ENCODE assay signal across 20 cellular contexts in genomic region chr13:22189176-22190048, GRCh38.
DNase-seq lines count a peak whose midpoint lies in the region; ATAC-seq, FAIRE-seq and TF ChIP-seq lines count a peak whose summit lies in the region.
"Had no signal": no experiment of that assay in that cellular context is flagged by ENCODE, and none has a peak within 500 bp of the region (broad histone marks: within the 10 kb centered on the region; RNA-seq: fewer than 3 reads in every experiment).

No MANE protein-coding gene starts in this region.

- no peaks in the 10 kb centered on the region for H3K36me3 Mint-ChIP-seq in mesothelial cell of epicardium

- peak overlapping the region; percentile 57 for H3K27ac Mint-ChIP-seq in mesothelial cell of epicardium
- H3K27ac Mint-ChIP-seq: T-helper 2 cell treated with Interferon-gamma antibody and Interleukin-4, amounts not matched to agents 5 μg/mL and 100 μg/mL, for 36 hours had no signal

- no peaks in the 10 kb centered on the region for H3K27me3 Mint-ChIP-seq in mesothelial cell of epicardium (ENCODE audit: low read depth)
- H3K27me3 Mint-ChIP-seq: CD4-positive, CD25-positive, alpha-beta regulatory T cell had no signal

- TF ChIP-seq RAD21 in A549 (conservative IDR thresholded peaks at IDR 0.05 in 1 of 2, IDR thresholded peaks at IDR 0.05 in 1 of 2), result no peak

- DNase-seq in A549 (ENCODE audit: low read depth in 1 of 2, low spot score in 1 of 2) (no peak), DMS79 treated with DMSO at 0.1 percent for 48 hours (lab: John Stamatoyannopoulos, UW) (peak; percentile 72), MG63 (peak; percentile 11), mesothelial cell of epicardium (ENCODE audit: low spot score in 2 of 2, unreplicated experiment in 2 of 2) (no peak), SJCRH30 (no peak), lower lobe of right lung (no peak)
- DNase-seq: CD4-positive, CD25-positive, alpha-beta regulatory T cell; GDM1; KG1; NCI-H1105; NCI-H146; NCI-H2029 treated with DMSO at 0.1 percent for 48 hours; NK-92 treated with Interleukin-12 subunit alpha and Interleukin-12 subunit beta, amount 100 ng/mL, for 24 hours; SHP77 treated with DMSO at 0.1 percent for 48 hours; SK-N-SH had no signal

- CTCF ChIA-PET in A549 (lab: Yijun Ruan, JAX), result no interaction called here

- peaks cover 8% of the 10 kb centered on the region for H3K4me1 Mint-ChIP-seq in mesothelial cell of epicardium

- H3K4me3 ChIP-seq in A549, result no peak overlapping the region
- no peak overlapping the region for H3K4me3 ChIP-seq in MG63
- H3K4me3 ChIP-seq in SJCRH30, result no peak overlapping the region
- no peak overlapping the region for H3K4me3 ChIP-seq in lower lobe of right lung

- no peaks in the 10 kb centered on the region for H3K9me3 Mint-ChIP-seq in mesothelial cell of epicardium
- H3K9me3 Mint-ChIP-seq: T-helper 2 cell treated with Interferon-gamma antibody and Interleukin-4, amounts not matched to agents 5 μg/mL and 100 μg/mL, for 36 hours had no signal

- TF ChIP-seq POLR2A in A549 (IDR thresholded peaks at IDR 0.05; ENCODE audit: low read length), result no peak

- H3K27me3 ChIP-seq in MG63 (no peaks in the 10 kb centered on the region), SJCRH30 (no peaks in the 10 kb centered on the region), lower lobe of right lung (ENCODE audit: low read depth) (no peaks in the 10 kb centered on the region)

- intact Hi-C loops in lower lobe of right lung (cut with DNase I), result no loop called here

- POLR2A ChIA-PET in A549 (lab: Yijun Ruan, JAX), result no interaction called here

- TF ChIP-seq CTCF in A549 (IDR thresholded peaks at IDR 0.05) (no peak), mesothelial cell of epicardium (IDR thresholded peaks at IDR 0.05; ENCODE audit: unreplicated experiment) (no peak), lower lobe of right lung (IDR thresholded peaks at IDR 0.05) (no peak)

- no peak for ATAC-seq in A549
- ATAC-seq in lower lobe of right lung, result no peak
- ATAC-seq in HG03442 (IDR thresholded peaks at IDR 0.05; ENCODE audit: unreplicated experiment), result no peak

- H3K4me2 ChIP-seq in A549, result no peak overlapping the region
- H3K4me2 ChIP-seq: SK-N-SH had no signal

- no peak for TF ChIP-seq EP300 in A549 (IDR thresholded peaks at IDR 0.05)

- H3K36me3 ChIP-seq in MG63, result no peaks in the 10 kb centered on the region
- H3K36me3 ChIP-seq in SJCRH30, result no peaks in the 10 kb centered on the region
- H3K36me3 ChIP-seq in lower lobe of right lung, result no peaks in the 10 kb centered on the region

- no peak overlapping the region for H3K27ac ChIP-seq in A549
- H3K27ac ChIP-seq in SJCRH30, result no peak overlapping the region
- H3K27ac ChIP-seq in lower lobe of right lung, result no peak overlapping the region
- H3K27ac ChIP-seq: RWPE1 had no signal

- no peak for FAIRE-seq in A549 (lab: Jason Lieb, UNC)
- FAIRE-seq: GM18507, H1 had no signal

- no peaks in the 10 kb centered on the region for H3K9me3 ChIP-seq in A549
- no peaks in the 10 kb centered on the region for H3K9me3 ChIP-seq in MG63
- no peaks in the 10 kb centered on the region for H3K9me3 ChIP-seq in SJCRH30 (replicated peaks)
- H3K9me3 ChIP-seq in lower lobe of right lung, result no peaks in the 10 kb centered on the region
- H3K9me3 ChIP-seq: SK-N-SH had no signal

- H3K4me1 ChIP-seq in A549 (no peaks in the 10 kb centered on the region), SJCRH30 (no peaks in the 10 kb centered on the region), lower lobe of right lung (no peaks in the 10 kb centered on the region)

- 43% methylated on average over 8 of the region's 8 CpGs for WGBS in A549 (ENCODE audit: missing lambda C conversion rate)

- no peak overlapping the region for H3K4me3 Mint-ChIP-seq in mesothelial cell of epicardium
- H3K4me3 Mint-ChIP-seq: CD4-positive, CD25-positive, alpha-beta regulatory T cell; T-helper 2 cell treated with Interferon-gamma antibody and Interleukin-4, amounts not matched to agents 5 μg/mL and 100 μg/mL, for 36 hours had no signal

TF ChIP-seq in A549, 52 proteins besides CTCF, POLR2A, EP300 and RAD21:
- TF ChIP-seq ZNF302 (CRISPR knock-in tag; IDR thresholded peaks at IDR 0.05) (no peak), MAFK (IDR thresholded peaks at IDR 0.05; ENCODE audit: partially characterized antibody) (peak; percentile 27)
TF ChIP-seq in A549: peak in this region for 1.

Comparison
In these comparisons a context has a peak if more than half of its experiments do, and no peak if none do; other contexts are left out.
1. DNase-seq: peak in DMS79 treated with DMSO at 0.1 percent for 48 hours (single experiment) and MG63 (single experiment); none in A549 (0 of 2), mesothelial cell of epicardium (0 of 2), SJCRH30 (0 of 2) and lower lobe of right lung (single experiment).